In genomic region chr7:140672382-140673062, GRCh38 we compare ENCODE assay signal across 8 cellular contexts. TPM values are rescaled to one million over a fixed set of nuclear protein-coding genes. Genes with fewer than 3 reads are reported as not detected.
DNase-seq lines count a peak whose midpoint lies in the region; ATAC-seq lines count a peak whose summit lies in the region.

ADCK2 (plus strand) TSS chr7:140672945; CDS start chr7:140673331, 386 bp downstream.

- in situ Hi-C loops in SK-MEL-5 (cut with HindIII; ENCODE audit: low pct_unique_long_range_greater_than_20kb, low sequenced_read_pairs), result no loop called here

- intact Hi-C loops in right cardiac atrium (cut with DNase I), result no loop called here

- peak; percentile 57 for ATAC-seq in GM19372 (IDR thresholded peaks at IDR 0.05; ENCODE audit: low read depth, unreplicated experiment)
- ATAC-seq in HG03565 (IDR thresholded peaks at IDR 0.05; ENCODE audit: unreplicated experiment), result peak; percentile 33
- peak; percentile 70 to 77 for ATAC-seq in right cardiac atrium
- no peak for ATAC-seq in GM18870 (IDR thresholded peaks at IDR 0.05; ENCODE audit: unreplicated experiment)

- peak within 1 kb of the TSS; percentile 97 for H3K4me3 ChIP-seq in right cardiac atrium (ENCODE audit: low read length)

- no peaks in the 10 kb centered on the region for H3K4me1 ChIP-seq in right cardiac atrium (ENCODE audit: control insufficient read depth, insufficient read depth, low read length)

- 0 to 1% (median 1%) methylated on average over 35 to 41 of the region's 41 CpGs for WGBS in adipose tissue, 3 donors
- under 1% methylated on average over 41 of the region's 41 CpGs for WGBS in right cardiac atrium

- H3K27me3 ChIP-seq in right cardiac atrium (ENCODE audit: control insufficient read depth, insufficient read depth), result no peaks in the 10 kb centered on the region

- no peaks in the 10 kb centered on the region for H3K9me3 ChIP-seq in right cardiac atrium (ENCODE audit: control insufficient read depth, low read length)

- no peak within 1 kb of the TSS for H3K27ac ChIP-seq in adipose tissue (ENCODE audit: low read depth, low read length)
- peak within 1 kb of the TSS; percentile 32 for H3K27ac ChIP-seq in right cardiac atrium (ENCODE audit: low read length)

- DNase-seq in COLO829 (ENCODE audit: low spot score), result peak; percentile 90
- DNase-seq in SK-MEL-5 (ENCODE audit: low read depth, low spot score), result peak; percentile 52
- peak in 2 of 3 donors; percentile 55 to 84 for DNase-seq in right cardiac atrium
- peak; percentile 32 for DNase-seq in retina

RNA-seq across cellular contexts. Expression of gene ADCK2, which starts in this region (rescaled TPM):
- 30.9 and 35.2 TPM in 2 replicates for total RNA-seq in SK-MEL-5 (2014; rRNA removed; shearing (Covaris generic))
- 34.9 and 41.5 TPM in 2 replicates for polyA plus RNA-seq in SK-MEL-5 (2015; cell fraction: cytosol; rRNA removed)
- 14.5 and 16.8 TPM in 2 replicates for polyA plus RNA-seq in SK-MEL-5 (2015; cell fraction: nucleus; rRNA removed)
- polyA plus RNA-seq in adipose tissue (10 to 100 TPM; 13.3 to 15.5 (median 13.5) TPM), right cardiac atrium (11.7 TPM)
- 10 to 100 TPM; 13.2 to 17.9 (median 14.9) TPM for total RNA-seq in right cardiac atrium

Comparison
In these comparisons a context has a peak if more than half of its experiments do, and no peak if none do; other contexts are left out.
1. DNase-seq: peak in every context shown above with its lines; median percentile 90 in COLO829; 70 in right cardiac atrium; 52 in SK-MEL-5; 32 in retina.